In genomic region chr5:170597109-170597741, GRCh38 we compare ENCODE assay signal across 8 cellular contexts.
DNase-seq lines count a peak whose midpoint lies in the region; ATAC-seq and TF ChIP-seq lines count a peak whose summit lies in the region.

No MANE protein-coding gene starts in this region.

- DNase-seq in AG08396 (ENCODE audit: low spot score): peak; percentile 45
- DNase-seq in HFFc6: peak; percentile 94
- DNase-seq in activated T-cell treated with anti-CD3 and anti-CD28 coated beads, Interleukin-2, amount 50 U/mL, for 48 hours: peak; percentile 72 to 77
- DNase-seq in mesendoderm: peak; percentile 67
- no peak for DNase-seq in GM10266 (ENCODE audit: extremely low spot score)
- DNase-seq in NCI-H1105 treated with DMSO at 0.1 percent for 48 hours (lab: John Stamatoyannopoulos, UW): no peak

- no peak for ATAC-seq in HG03196 (IDR thresholded peaks at IDR 0.05; ENCODE audit: unreplicated experiment)
- no peak for ATAC-seq in HG03139 (IDR thresholded peaks at IDR 0.05; ENCODE audit: unreplicated experiment)

- H3K4me3 Mint-ChIP-seq in HFFc6: peak overlapping the region; percentile 75

- H3K9ac ChIP-seq in mesendoderm (ENCODE audit: low read length): no peak overlapping the region

- H3K23ac ChIP-seq in mesendoderm (ENCODE audit: low read length): no peak overlapping the region

- H2AK5ac ChIP-seq in mesendoderm (ENCODE audit: low read length): no peak overlapping the region

- H3K27ac ChIP-seq in mesendoderm (ENCODE audit: low read depth, low read length): no peak overlapping the region

- no peak overlapping the region for H4K5ac ChIP-seq in mesendoderm (ENCODE audit: low read length)

- no peak overlapping the region for H3K56ac ChIP-seq in mesendoderm (ENCODE audit: low read length)

- H3K4ac ChIP-seq in mesendoderm (ENCODE audit: low read depth, low read length): no peak overlapping the region

- H3K4me2 ChIP-seq in mesendoderm (ENCODE audit: low read length): no peak overlapping the region

- no peak overlapping the region for H2BK15ac ChIP-seq in mesendoderm (replicated peaks; ENCODE audit: low read depth)

- peak overlapping the region; percentile 84 for H3K27ac Mint-ChIP-seq in HFFc6

- no peak overlapping the region for H3K18ac ChIP-seq in mesendoderm (ENCODE audit: low read length)

- H4K8ac ChIP-seq in mesendoderm (ENCODE audit: low read depth, low read length): no peak overlapping the region

- no peaks in the 10 kb centered on the region for H3K79me1 ChIP-seq in mesendoderm (ENCODE audit: low read length)

- H3K4me3 ChIP-seq in mesendoderm (ENCODE audit: low read length): no peak overlapping the region

- H2BK120ac ChIP-seq in mesendoderm (ENCODE audit: low read depth, low read length): no peak overlapping the region

- H3K9me3 Mint-ChIP-seq in HFFc6: no peaks in the 10 kb centered on the region

- no CpG with 5 or more reads among the region's 9 CpGs for WGBS in mesendoderm (ENCODE audit: extremely low coverage, insufficient coverage, low lambda C conversion rate)

- no peak overlapping the region for H2BK5ac ChIP-seq in mesendoderm (ENCODE audit: low read length)

- no peaks in the 10 kb centered on the region for H3K4me1 ChIP-seq in mesendoderm (ENCODE audit: control insufficient read depth, low read depth, low read length)

- H3K36me3 ChIP-seq in mesendoderm (ENCODE audit: control insufficient read depth, insufficient read depth, low read length): no peaks in the 10 kb centered on the region

- H3K79me2 ChIP-seq in mesendoderm (ENCODE audit: control insufficient read depth, insufficient read depth, low read length): no peaks in the 10 kb centered on the region

- H3K36me3 Mint-ChIP-seq in HFFc6 (ENCODE audit: low read depth): no peaks in the 10 kb centered on the region

- TF ChIP-seq CTCF in HFFc6 (IDR thresholded peaks at IDR 0.05): no peak
- no peak for TF ChIP-seq CTCF in GM10266 (IDR thresholded peaks at IDR 0.05; ENCODE audit: control insufficient read depth, insufficient read depth, low read depth, missing control alignments)

- peaks cover 28% of the 10 kb centered on the region for H3K4me1 Mint-ChIP-seq in HFFc6 (ENCODE audit: low read depth)

- H3K27me3 Mint-ChIP-seq in HFFc6 (ENCODE audit: insufficient read depth): peaks cover 25% of the 10 kb centered on the region

- H3K27me3 ChIP-seq in mesendoderm (ENCODE audit: insufficient read depth, low read length, poor library complexity): no peaks in the 10 kb centered on the region

Comparison
In these comparisons a context has a peak if more than half of its experiments do, and no peak if none do; other contexts are left out.
1. DNase-seq: peak in AG08396 (single experiment), HFFc6 (single experiment), activated T-cell treated with anti-CD3 and anti-CD28 coated beads, Interleukin-2, amount 50 U/mL, for 48 hours (2 of 2) and mesendoderm (single experiment); none in GM10266 (single experiment) and NCI-H1105 treated with DMSO at 0.1 percent for 48 hours (single experiment).